Comparison of ENCODE assay signal across 9 cellular contexts in genomic region chr12:107929436-107929835, GRCh38.
DNase-seq lines count a peak whose midpoint lies in the region; ATAC-seq and TF ChIP-seq lines count a peak whose summit lies in the region.
"Had no signal": no experiment of that assay in that cellular context is flagged by ENCODE, and none has a peak within 500 bp of the region (broad histone marks: within the 10 kb centered on the region; RNA-seq: fewer than 3 reads in every experiment).

No MANE protein-coding gene starts in this region.

- H3K27ac ChIP-seq in HL-60 (replicated peaks) (no peak overlapping the region), RWPE1 (no peak overlapping the region)
- H3K27ac ChIP-seq: epithelial cell of prostate had no signal

- no peak for ATAC-seq in GM21447 (IDR thresholded peaks at IDR 0.05; ENCODE audit: unreplicated experiment)
- no peak for ATAC-seq in HG03280 (IDR thresholded peaks at IDR 0.05; ENCODE audit: unreplicated experiment)

- H3K4me3 ChIP-seq in HL-60 (replicated peaks; ENCODE audit: insufficient read depth, low read length) = no peak overlapping the region

- TF ChIP-seq CTCF in HL-60 (IDR thresholded peaks at IDR 0.05; ENCODE audit: insufficient read depth, low read length) (peak; percentile 42), RWPE1 (conservative IDR thresholded peaks at IDR 0.05; ENCODE audit: low read depth) (no peak)

- CTCF ChIA-PET in RWPE1 (lab: Yijun Ruan, JAX) = interaction anchor here (0.6 kb wide), 1 partner anchor 69 kb away, joined by 3 read pairs; no protein-coding TSS in a partner anchor

- DNase-seq in AG08395 (ENCODE audit: low spot score) = peak; percentile 21
- DNase-seq in HL-60 (ENCODE audit: low read depth in 1 of 2, low spot score in 1 of 2) = peak in 1 of 2 experiments; percentile 17
- peak; percentile 34 for DNase-seq in RWPE1 (ENCODE audit: low spot score)
- DNase-seq in germinal center (ENCODE audit: low spot score) = peak; percentile 9
- no peak for DNase-seq in ureter (ENCODE audit: low spot score)
- DNase-seq in activated CD4-positive, alpha-beta T cell treated with anti-CD3 and anti-CD28 coated beads, Interleukin-2, amount 50 U/mL, for 48 hours = no peak

- H3K27me3 ChIP-seq in HL-60 (ENCODE audit: insufficient read depth, poor library complexity, severe bottlenecking) = peaks cover 2% of the 10 kb centered on the region

- POLR2A ChIA-PET in RWPE1 (lab: Yijun Ruan, JAX; ENCODE audit: low non-redundant PET) = no interaction called here

Comparison
In these comparisons a context has a peak if more than half of its experiments do, and no peak if none do; other contexts are left out.
1. DNase-seq: peak in AG08395 (single experiment), RWPE1 (single experiment) and germinal center (single experiment); none in ureter (single experiment) and activated CD4-positive, alpha-beta T cell treated with anti-CD3 and anti-CD28 coated beads, Interleukin-2, amount 50 U/mL, for 48 hours (0 of 2).